8 cellular contexts compared by ENCODE assay signal in genomic region chr12:123634142-123634561, GRCh38. TPM values are rescaled to one million over a fixed set of nuclear protein-coding genes. Genes with fewer than 3 reads are reported as not detected.
DNase-seq lines count a peak whose midpoint lies in the region; ATAC-seq and TF ChIP-seq lines count a peak whose summit lies in the region.

No MANE protein-coding gene starts in this region.

- peak overlapping the region; percentile 66 for H2AFZ ChIP-seq in Loucy (ENCODE audit: low read length)

- ATAC-seq in CD4-positive, alpha-beta T cell (ENCODE audit: poor library complexity) = no peak
- ATAC-seq in HG03565 (IDR thresholded peaks at IDR 0.05; ENCODE audit: unreplicated experiment) = no peak
- no peak for ATAC-seq in GM19324 (IDR thresholded peaks at IDR 0.05; ENCODE audit: low FRiP score, unreplicated experiment)

- no peaks in the 10 kb centered on the region for H3K27me3 Mint-ChIP-seq in CD4-positive, alpha-beta T cell
- peaks cover 3% of the 10 kb centered on the region for H3K27me3 Mint-ChIP-seq in nephron progenitor cell (ENCODE audit: low read depth, poor library complexity)

- peaks cover 23% of the 10 kb centered on the region for H3K4me1 Mint-ChIP-seq in CD4-positive, alpha-beta T cell (ENCODE audit: low read depth)
- H3K4me1 Mint-ChIP-seq in nephron progenitor cell = peaks cover 25% of the 10 kb centered on the region

- H3K36me3 Mint-ChIP-seq in CD4-positive, alpha-beta T cell (ENCODE audit: low read depth) = peaks cover 42% of the 10 kb centered on the region
- peaks cover 17% of the 10 kb centered on the region for H3K36me3 Mint-ChIP-seq in nephron progenitor cell (ENCODE audit: low read depth)

- POLR2A ChIA-PET in CD4-positive, alpha-beta T cell (lab: Charles Lee) = interaction anchor here (1.0 to 3.1 kb wide), 2 partner anchors 32 to 78 kb away, joined by 3 to 20 read pairs; partner anchors contain the start of genes ATP6V0A2 and DDX55

- H3K27me3 ChIP-seq in CD4-positive, alpha-beta T cell (ENCODE audit: control insufficient read depth, insufficient read depth, low read length) = no peaks in the 10 kb centered on the region
- H3K27me3 ChIP-seq in Loucy (ENCODE audit: insufficient read depth, low read length, poor library complexity, severe bottlenecking) = no peaks in the 10 kb centered on the region

- H3K9me3 Mint-ChIP-seq in CD4-positive, alpha-beta T cell = no peaks in the 10 kb centered on the region
- H3K9me3 Mint-ChIP-seq in nephron progenitor cell = no peaks in the 10 kb centered on the region

- peak overlapping the region; percentile 97 for H3K27ac Mint-ChIP-seq in CD4-positive, alpha-beta T cell
- peak overlapping the region; percentile 99 for H3K27ac Mint-ChIP-seq in nephron progenitor cell

- H3K79me2 ChIP-seq in Loucy (ENCODE audit: insufficient read depth, low read length) = peaks cover 34% of the 10 kb centered on the region

- TF ChIP-seq CTCF in CD4-positive, alpha-beta T cell (IDR thresholded peaks at IDR 0.05) = no peak
- TF ChIP-seq CTCF in Loucy (conservative IDR thresholded peaks at IDR 0.05; ENCODE audit: low read length) = no peak
- no peak for TF ChIP-seq CTCF in coronary artery (IDR thresholded peaks at IDR 0.05)
- no peak for TF ChIP-seq CTCF in nephron progenitor cell (IDR thresholded peaks at IDR 0.05)

- no peak for DNase-seq in CD4-positive, alpha-beta T cell
- no peak for DNase-seq in coronary artery (ENCODE audit: low spot score)
- peak; percentile 6 for DNase-seq in nephron progenitor cell
- no peak for DNase-seq in NCI-H1694 (lab: John Stamatoyannopoulos, UW)
- no peak for DNase-seq in GM19240 (ENCODE audit: insufficient read length, low spot score)

- no peaks in the 10 kb centered on the region for H3K9me3 ChIP-seq in CD4-positive, alpha-beta T cell (ENCODE audit: control insufficient read depth, low read length)
- no peaks in the 10 kb centered on the region for H3K9me3 ChIP-seq in Loucy (ENCODE audit: insufficient read depth, low read depth, low read length)

- peak overlapping the region; percentile 64 for H3K4me2 ChIP-seq in Loucy (ENCODE audit: low read depth, low read length, poor library complexity, severe bottlenecking)

- no peaks in the 10 kb centered on the region for H4K20me1 ChIP-seq in Loucy (ENCODE audit: insufficient read depth, low read length, poor library complexity, severe bottlenecking)

- H3K36me3 ChIP-seq in Loucy (ENCODE audit: insufficient read depth, low read length) = peaks cover 11% of the 10 kb centered on the region; the same call in 1 of the 2 replicates

- H3F3A ChIP-seq in Loucy (ENCODE audit: low read depth) = no peaks in the 10 kb centered on the region

- peak overlapping the region; percentile 84 for H3K4me3 ChIP-seq in Loucy (ENCODE audit: low read length, poor library complexity, severe bottlenecking)
- peak overlapping the region; percentile 81 for H3K4me3 ChIP-seq in coronary artery

- peak overlapping the region; percentile 89 for H3K9ac ChIP-seq in Loucy (ENCODE audit: low read depth, low read length, poor library complexity, severe bottlenecking)

- intact Hi-C loops in CD4-positive, alpha-beta T cell (cut with DNase I, micrococcal nuclease) = loop anchor here in 1 of 2 experiments (2.0 to 10.0 kb wide), 2 partner anchors 41 to 351 kb away; no protein-coding TSS in a partner anchor

- H3K27ac ChIP-seq in CD4-positive, alpha-beta T cell (ENCODE audit: low read depth, low read length) = peak overlapping the region; percentile 81
- H3K27ac ChIP-seq in coronary artery = peak overlapping the region; percentile 43 to 85

- H3K4me1 ChIP-seq in Loucy (ENCODE audit: insufficient read depth, low read length, poor library complexity, severe bottlenecking) = peaks cover 7% of the 10 kb centered on the region

- peak overlapping the region; percentile 98 for H3K4me3 Mint-ChIP-seq in CD4-positive, alpha-beta T cell
- H3K4me3 Mint-ChIP-seq in nephron progenitor cell = peak overlapping the region; percentile 99

- CTCF ChIA-PET in CD4-positive, alpha-beta T cell (lab: Charles Lee) = interaction anchor here (0.6 kb wide), 1 partner anchor 19 kb away, joined by 3 read pairs; no protein-coding TSS in a partner anchor

- H3K9me2 ChIP-seq in Loucy (replicated peaks; ENCODE audit: low read depth, low read length) = no peaks in the 10 kb centered on the region

RNA-seq across cellular contexts. Expression of gene GTF2H3, which starts 0.5 kb away (rescaled TPM):
- total RNA-seq in CD4-positive, alpha-beta T cell = 10 to 100 TPM; 12.3 to 12.9 TPM

RNA-seq across cellular contexts. Expression of gene EIF2B1, which starts 0.7 kb away (rescaled TPM):
- 10 to 100 TPM; 36.0 to 37.3 TPM for total RNA-seq in CD4-positive, alpha-beta T cell

RNA-seq across cellular contexts. Expression of gene DDX55, which starts 32.3 kb away (rescaled TPM):
- total RNA-seq in CD4-positive, alpha-beta T cell = 10 to 100 TPM; 33.3 to 37.1 TPM

RNA-seq across cellular contexts. Expression of gene TCTN2, which starts 36.8 kb away (rescaled TPM):
- 1 to 10 TPM; 3.2 to 3.5 TPM for total RNA-seq in CD4-positive, alpha-beta T cell

RNA-seq across cellular contexts. Expression of gene TMED2, which starts 49.8 kb away (rescaled TPM):
- 10 to 100 TPM; 90.8 to 94.8 TPM for total RNA-seq in CD4-positive, alpha-beta T cell
